In genomic region chr19:47698631-47699359, GRCh38 we compare ENCODE assay signal across 10 cellular contexts. TPM values are rescaled to one million over a fixed set of nuclear protein-coding genes. Genes with fewer than 3 reads are reported as not detected.
DNase-seq lines count a peak whose midpoint lies in the region; ATAC-seq, FAIRE-seq and TF ChIP-seq lines count a peak whose summit lies in the region.
"Had no signal": no experiment of that assay in that cellular context is flagged by ENCODE, and none has a peak within 500 bp of the region (broad histone marks: within the 10 kb centered on the region; RNA-seq: fewer than 3 reads in every experiment).

No MANE protein-coding gene starts in this region.

- WGBS in HepG2 (ENCODE audit: low lambda C conversion rate), result 95% methylated on average over 46 of the region's 46 CpGs
- 84% methylated on average over 12 of the region's 46 CpGs for WGBS in right lobe of liver (ENCODE audit: insufficient coverage, low coverage, low lambda C conversion rate, missing lambda C conversion rate)
- WGBS in esophagus muscularis mucosa, result 87% methylated on average over 23 of the region's 46 CpGs
- WGBS in sigmoid colon, 2 donors, result 82 to 92% methylated on average over 46 of the region's 46 CpGs

- TF ChIP-seq POLR2A in HepG2 (IDR thresholded peaks at IDR 0.05; ENCODE audit: insufficient read depth in 1 of 2, low read depth in 2 of 2, low read length in 2 of 2) (no peak), right lobe of liver (IDR thresholded peaks at IDR 0.05) (no peak), esophagus muscularis mucosa (IDR thresholded peaks at IDR 0.05; ENCODE audit: low read depth) (no peak), sigmoid colon (IDR thresholded peaks at IDR 0.05) (no peak)

- CTCF ChIA-PET in HepG2 (lab: Yijun Ruan, JAX; ENCODE audit: low intra/inter-chr PET ratio, low total read pairs), result interaction anchor here (1.2 to 3.6 kb wide), 5 partner anchors 9 to 262 kb away, joined by 3 to 28 read pairs (median 8); partner anchors contain the start of gene KPTN

- intact Hi-C loops in HepG2 (cut with micrococcal nuclease; ENCODE audit: unreplicated experiment), result loop anchor here (1.0 to 2.0 kb wide), 5 partner anchors 45 to 262 kb away; no protein-coding TSS in a partner anchor
- intact Hi-C loops in right lobe of liver (cut with DNase I), result loop anchor here (5.0 to 10.0 kb wide), 3 partner anchors 164 to 261 kb away; no protein-coding TSS in a partner anchor
- intact Hi-C loops in esophagus muscularis mucosa (cut with DNase I), result loop anchor here (1.0 to 2.0 kb wide), 2 partner anchors 184 to 262 kb away; partner anchors contain the start of gene NAPA
- intact Hi-C loops in sigmoid colon (cut with DNase I), result loop anchor here (2.0 kb wide), 3 partner anchors 98 to 262 kb away; no protein-coding TSS in a partner anchor

- in situ Hi-C loops in HepG2 (cut with HindIII; ENCODE audit: extremely low pct_ligation_motif_present, low pct_unique_long_range_greater_than_20kb), result loop anchor here (5.0 to 10.0 kb wide), 4 partner anchors 94 to 261 kb away; partner anchors contain the start of genes BICRA and NAPA

- H3K9me3 ChIP-seq in HepG2 (ENCODE audit: low read length) (no peaks in the 10 kb centered on the region), right lobe of liver (no peaks in the 10 kb centered on the region), esophagus muscularis mucosa (no peaks in the 10 kb centered on the region), sigmoid colon (no peaks in the 10 kb centered on the region), MM.1S (replicated peaks; ENCODE audit: insufficient read depth, low read length) (no peaks in the 10 kb centered on the region)
- H3K9me3 ChIP-seq: SJCRH30 had no signal

- H3K4me1 ChIP-seq in HepG2 (ENCODE audit: insufficient read depth, low read length) (peaks cover 4% of the 10 kb centered on the region; the same call in 1 of the 2 replicates), right lobe of liver (peaks cover 0 to 5% (median 0%) of the 10 kb centered on the region in 4 donors), esophagus muscularis mucosa (peaks cover 6 to 24% (median 17%) of the 10 kb centered on the region in 4 donors), sigmoid colon (peaks cover 0 to 13% (median 8%) of the 10 kb centered on the region in 4 donors), MM.1S (ENCODE audit: low read length) (no peaks in the 10 kb centered on the region)
- H3K4me1 ChIP-seq: SJCRH30 had no signal

- H3K79me2 ChIP-seq in HepG2 (ENCODE audit: insufficient read depth, low read length), result no peaks in the 10 kb centered on the region
- H3K79me2 ChIP-seq in MM.1S (ENCODE audit: low read length), result no peaks in the 10 kb centered on the region

- POLR2A ChIA-PET in HepG2 (lab: Yijun Ruan, JAX), result no interaction called here

- no peaks in the 10 kb centered on the region for H4K20me1 ChIP-seq in HepG2 (ENCODE audit: insufficient read depth, low read length)
- H4K20me1 ChIP-seq in MM.1S (ENCODE audit: insufficient read depth, low read length), result no peaks in the 10 kb centered on the region

- FAIRE-seq in HepG2 (lab: Jason Lieb, UNC), result no peak

- no peaks in the 10 kb centered on the region for H3K9me2 ChIP-seq in MM.1S (replicated peaks; ENCODE audit: insufficient read depth, low read length)

- TF ChIP-seq RAD21 in HepG2 (CRISPR knock-in tag; IDR thresholded peaks at IDR 0.05), result no peak

- DNase-seq in HepG2 (ENCODE audit: low spot score) (no peak), right lobe of liver (no peak), esophagus muscularis mucosa (ENCODE audit: extremely low spot score) (no peak), sigmoid colon (no peak), MM.1S (no peak), SW480 (ENCODE audit: low spot score) (no peak), T1000 (lab: John Stamatoyannopoulos, UW) (no peak)
- no peak for DNase-seq in activated CD4-positive, alpha-beta T cell treated with anti-CD3 and anti-CD28 coated beads for 1 hour

- TF ChIP-seq CTCF in HepG2 (CRISPR knock-in tag; IDR thresholded peaks at IDR 0.05), result no peak
- no peak for TF ChIP-seq CTCF in right lobe of liver (IDR thresholded peaks at IDR 0.05)
- TF ChIP-seq CTCF in esophagus muscularis mucosa (IDR thresholded peaks at IDR 0.05), result no peak
- no peak for TF ChIP-seq CTCF in sigmoid colon (IDR thresholded peaks at IDR 0.05)
- TF ChIP-seq CTCF in MM.1S (IDR thresholded peaks at IDR 0.05; ENCODE audit: low read length), result no peak

- ATAC-seq in HepG2 (no peak), right lobe of liver (no peak)

- peaks cover 1 to 5% of the 10 kb centered on the region in 2 experiments; a peak in 2 of 5 replicates for H3K36me3 ChIP-seq in HepG2 (replicated peaks in 1 of 2; ENCODE audit: control insufficient read depth in 1 of 2, insufficient read depth in 2 of 2, low read length in 2 of 2)
- peaks cover 0 to 41% (median 4%) of the 10 kb centered on the region in 4 donors for H3K36me3 ChIP-seq in right lobe of liver
- peaks cover 41 to 79% (median 71%) of the 10 kb centered on the region in 4 donors for H3K36me3 ChIP-seq in esophagus muscularis mucosa
- H3K36me3 ChIP-seq in sigmoid colon, result peaks cover 16 to 63% (median 29%) of the 10 kb centered on the region in 4 donors
- H3K36me3 ChIP-seq in MM.1S (replicated peaks; ENCODE audit: insufficient read depth, low read length), result no peaks in the 10 kb centered on the region

- H3K4me2 ChIP-seq in HepG2 (ENCODE audit: low read depth, low read length), result no peak overlapping the region
- H3K4me2 ChIP-seq in MM.1S (ENCODE audit: low read depth, low read length), result no peak overlapping the region

- no peaks in the 10 kb centered on the region for H3F3A ChIP-seq in MM.1S (ENCODE audit: insufficient read depth, low read length)

- H3K27ac ChIP-seq in HepG2 (ENCODE audit: extremely low read length, insufficient read depth, low read length) (no peak overlapping the region), right lobe of liver (no peak overlapping the region), esophagus muscularis mucosa (replicated peaks in 1 of 4) (peak overlapping the region; percentile 72 to 82 (median 80)), sigmoid colon (peak overlapping the region; percentile 63 to 83 (median 82)), MM.1S (ENCODE audit: low read length) (no peak overlapping the region)
- H3K27ac ChIP-seq: SJCRH30 had no signal

- no TSS peak for BruUV-seq in HepG2 (replicated peaks; lab: Mats Ljungman, UMichigan)

- H3K9ac ChIP-seq in HepG2 (ENCODE audit: insufficient read depth, low read depth, low read length), result no peak overlapping the region
- H3K9ac ChIP-seq in MM.1S (ENCODE audit: low read length), result no peak overlapping the region

- TF ChIP-seq EP300 in HepG2 (IDR thresholded peaks at IDR 0.05; ENCODE audit: low read depth in 2 of 2, low read length in 2 of 2), result no peak
- no peak for TF ChIP-seq EP300 in HepG2 (CRISPR knock-in tag; IDR thresholded peaks at IDR 0.05; ENCODE audit: borderline replicate concordance)
- TF ChIP-seq EP300 in esophagus muscularis mucosa (IDR thresholded peaks at IDR 0.05), result no peak
- TF ChIP-seq EP300 in sigmoid colon (IDR thresholded peaks at IDR 0.05), result no peak

- no peaks in the 10 kb centered on the region for H3K27me3 ChIP-seq in HepG2 (ENCODE audit: control insufficient read depth in 1 of 2, insufficient read depth in 2 of 2, low read length in 2 of 2)
- H3K27me3 ChIP-seq in right lobe of liver, result no peaks in the 10 kb centered on the region
- no peaks in the 10 kb centered on the region for H3K27me3 ChIP-seq in esophagus muscularis mucosa
- H3K27me3 ChIP-seq in sigmoid colon, result no peaks in the 10 kb centered on the region
- no peaks in the 10 kb centered on the region for H3K27me3 ChIP-seq in MM.1S (replicated peaks; ENCODE audit: insufficient read depth, low read length)
- H3K27me3 ChIP-seq: SJCRH30 had no signal

- H2AFZ ChIP-seq in HepG2 (ENCODE audit: low read length) (no peak overlapping the region), MM.1S (ENCODE audit: low read length) (no peak overlapping the region)

- H3K4me3 ChIP-seq in HepG2 (replicated peaks in 1 of 3; ENCODE audit: insufficient read depth in 1 of 3, low read depth in 2 of 3, low read length in 3 of 3) (no peak overlapping the region), right lobe of liver (no peak overlapping the region), esophagus muscularis mucosa (no peak overlapping the region), sigmoid colon (no peak overlapping the region), MM.1S (ENCODE audit: low read length) (no peak overlapping the region)
- H3K4me3 ChIP-seq: SJCRH30 had no signal

RNA-seq across cellular contexts. Expression of gene EHD2, which starts 14.4 kb away (rescaled TPM):
- total RNA-seq in HepG2 (2016; rRNA removed; fragmentation: Illumina TruSeq; extraction: Trizol) (0.08 and 0.09 TPM in 2 replicates), right lobe of liver (10 to 100 TPM in 3 of 6 experiments, 1 to 10 TPM in 3; 3.6 to 20.2 (median 12.8) TPM), esophagus muscularis mucosa (100 to 1,000 TPM; 154 to 444 (median 250) TPM), sigmoid colon (100 to 1,000 TPM in 1 of 4 donors, 10 to 100 TPM in 3; 41.8 to 184 (median 72.4) TPM)
- total RNA-seq in HepG2 (2016; cell fraction: cytosol; rRNA removed; fragmentation: Illumina TruSeq; extraction: Trizol; ENCODE audit: low read depth), result not detected in 2 replicates
- not detected in 2 replicates for total RNA-seq in HepG2 (2016; cell fraction: insoluble cytoplasmic fraction; rRNA removed; fragmentation: Illumina TruSeq; extraction: Trizol)
- not detected in 2 replicates for total RNA-seq in HepG2 (2016; cell fraction: membrane; rRNA removed; fragmentation: Illumina TruSeq; extraction: Trizol)
- not detected in 2 replicates for total RNA-seq in HepG2 (2016; cell fraction: nucleus; rRNA removed; fragmentation: Illumina TruSeq; extraction: Trizol)
- polyA plus RNA-seq in HepG2 (2011; rRNA removed) (0.28 and 0.33 TPM in 2 replicates), sigmoid colon (10 to 100 TPM in 2 of 3 donors, 1 to 10 TPM in 1; 3.5 to 26.7 (median 10.8) TPM)
- 0.25 and 0.33 TPM in 2 replicates for polyA plus RNA-seq in HepG2 (2011; cell fraction: cytosol; rRNA removed)
- polyA plus RNA-seq in HepG2 (2011; cell fraction: nucleus; rRNA removed), result 1.2 and 1.3 TPM in 2 replicates
- polyA plus RNA-seq in HepG2 (2012), result 0.37 and 0.80 TPM in 2 replicates
- polyA plus RNA-seq in HepG2 (2016; cell fraction: cytosol; fragmentation: Illumina TruSeq; extraction: Trizol; ENCODE audit: low read depth), result not detected in 2 replicates
- 0.05 TPM in 1 of 2 replicates, not detected in the other for polyA plus RNA-seq in HepG2 (2016; cell fraction: insoluble cytoplasmic fraction; fragmentation: Illumina TruSeq; extraction: Trizol; ENCODE audit: low read depth)
- polyA plus RNA-seq in HepG2 (2016; cell fraction: membrane; fragmentation: Illumina TruSeq; extraction: Trizol; ENCODE audit: low read depth), result not detected in 2 replicates
- not detected in 2 replicates for polyA plus RNA-seq in HepG2 (2016; cell fraction: nucleus; fragmentation: Illumina TruSeq; extraction: Trizol; ENCODE audit: insufficient read depth, low read depth)
- 0.46 and 5.6 TPM in 2 replicates for polyA minus RNA-seq in HepG2 (2011; rRNA and poly(A)+ RNA removed; ENCODE audit: low replicate concordance)
- 0.53 and 1.3 TPM in 2 replicates for polyA minus RNA-seq in HepG2 (2011; cell fraction: cytosol; rRNA and poly(A)+ RNA removed)
- polyA minus RNA-seq in HepG2 (2011; cell fraction: nucleus; rRNA and poly(A)+ RNA removed), result 0.26 and 0.87 TPM in 2 replicates
- total RNA-seq: OCI-LY7 had no signal

RNA-seq across cellular contexts. Expression of gene NOP53, which starts 46.6 kb away (rescaled TPM):
- total RNA-seq in HepG2 (2016; rRNA removed; fragmentation: Illumina TruSeq; extraction: Trizol), result 44.2 and 53.9 TPM in 2 replicates
- 107 and 126 TPM in 2 replicates for total RNA-seq in HepG2 (2016; cell fraction: cytosol; rRNA removed; fragmentation: Illumina TruSeq; extraction: Trizol; ENCODE audit: low read depth)
- 45.6 and 56.7 TPM in 2 replicates for total RNA-seq in HepG2 (2016; cell fraction: insoluble cytoplasmic fraction; rRNA removed; fragmentation: Illumina TruSeq; extraction: Trizol)
- 135 and 149 TPM in 2 replicates for total RNA-seq in HepG2 (2016; cell fraction: membrane; rRNA removed; fragmentation: Illumina TruSeq; extraction: Trizol)
- 47.1 and 55.4 TPM in 2 replicates for total RNA-seq in HepG2 (2016; cell fraction: nucleus; rRNA removed; fragmentation: Illumina TruSeq; extraction: Trizol)
- polyA plus RNA-seq in HepG2 (2011; rRNA removed), result 137 and 141 TPM in 2 replicates
- 112 and 146 TPM in 2 replicates for polyA plus RNA-seq in HepG2 (2011; cell fraction: cytosol; rRNA removed)
- polyA plus RNA-seq in HepG2 (2011; cell fraction: nucleus; rRNA removed), result 144 and 157 TPM in 2 replicates
- 184 and 186 TPM in 2 replicates for polyA plus RNA-seq in HepG2 (2012)
- polyA plus RNA-seq in HepG2 (2016; cell fraction: cytosol; fragmentation: Illumina TruSeq; extraction: Trizol; ENCODE audit: low read depth), result 140 and 165 TPM in 2 replicates
- 95.8 and 96.6 TPM in 2 replicates for polyA plus RNA-seq in HepG2 (2016; cell fraction: insoluble cytoplasmic fraction; fragmentation: Illumina TruSeq; extraction: Trizol; ENCODE audit: low read depth)
- 223 and 257 TPM in 2 replicates for polyA plus RNA-seq in HepG2 (2016; cell fraction: membrane; fragmentation: Illumina TruSeq; extraction: Trizol; ENCODE audit: low read depth)
- polyA plus RNA-seq in HepG2 (2016; cell fraction: nucleus; fragmentation: Illumina TruSeq; extraction: Trizol; ENCODE audit: insufficient read depth, low read depth), result 129 and 142 TPM in 2 replicates
- 51.2 and 58.9 TPM in 2 replicates for polyA minus RNA-seq in HepG2 (2011; rRNA and poly(A)+ RNA removed; ENCODE audit: low replicate concordance)
- 55.2 and 56.4 TPM in 2 replicates for polyA minus RNA-seq in HepG2 (2011; cell fraction: cytosol; rRNA and poly(A)+ RNA removed)
- polyA minus RNA-seq in HepG2 (2011; cell fraction: nucleus; rRNA and poly(A)+ RNA removed), result 36.2 and 36.4 TPM in 2 replicates
- total RNA-seq in right lobe of liver, result 100 to 1,000 TPM in 1 of 6 experiments, 10 to 100 TPM in 5; 73.6 to 105 (median 79.4) TPM
- 100 to 1,000 TPM; 350 to 500 (median 454) TPM for total RNA-seq in esophagus muscularis mucosa
- 100 to 1,000 TPM; 432 to 576 (median 557) TPM for total RNA-seq in sigmoid colon
- 100 to 1,000 TPM; 304 to 682 (median 589) TPM for polyA plus RNA-seq in sigmoid colon

Comparison
In these comparisons a context has a peak if more than half of its experiments do, and no peak if none do; other contexts are left out.
1. RNA of gene EHD2, which starts 14.4 kb away (total RNA-seq): 154 to 444 TPM in esophagus muscularis mucosa, 41.8 to 184 TPM in sigmoid colon and 3.6 to 20.2 TPM in right lobe of liver; 0.08 to 0.09 TPM in HepG2; every median in the first group is over 4 times any median in the second.
2. H3K27ac ChIP-seq: peak in esophagus muscularis mucosa (4 of 4) and sigmoid colon (4 of 4); none in HepG2 (single experiment), right lobe of liver (0 of 3) and MM.1S (single experiment).